ENCODE assay signal across 23 cellular contexts in the genomic region with DNA sequence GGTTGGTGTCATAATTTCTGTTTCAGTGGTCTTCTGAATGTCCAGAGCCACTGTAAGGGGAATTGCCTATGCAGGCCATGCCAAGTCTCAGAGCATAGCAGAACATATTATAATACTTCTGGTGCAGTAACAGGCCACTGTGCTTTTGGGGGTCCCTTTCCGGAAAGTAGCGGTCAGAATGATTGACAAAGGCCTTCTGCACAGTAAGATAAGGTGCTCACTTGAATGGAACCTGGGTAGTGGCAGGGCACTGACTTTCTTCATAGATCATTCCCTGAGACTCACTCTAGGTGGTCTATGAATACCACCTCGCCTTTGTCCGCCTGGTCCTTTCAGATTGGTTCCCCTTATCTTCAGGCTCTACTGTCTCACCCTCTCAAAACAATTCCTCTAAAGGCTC.
"Had no signal": no experiment of that assay in that cellular context is flagged by ENCODE, and none has a peak within 500 bp of the region (broad histone marks: within the 10 kb centered on the region; RNA-seq: fewer than 3 reads in every experiment).

No MANE protein-coding gene starts in this region.

- DNase-seq: naive thymus-derived CD8-positive, alpha-beta T cell; nephron progenitor cell; nucleus accumbens; pancreas; right cardiac atrium; right lobe of liver; sigmoid colon; small intestine; stimulated activated CD4-positive, alpha-beta T cell treated with anti-CD3 and anti-CD28 coated beads, Interleukin-15, amount 100 ng/mL, for 24 hours; stimulated activated CD4-positive, alpha-beta T cell treated with anti-CD3 and anti-CD28 coated beads, Interleukin-2, amount 100 ng/mL, for 24 hours; stimulated activated CD4-positive, alpha-beta T cell treated with anti-CD3 and anti-CD28 coated beads, Interleukin-2, amount 100 ng/mL, for 48 hours; stimulated activated CD4-positive, alpha-beta T cell treated with anti-CD3 and anti-CD28 coated beads, Interleukin-4, amount 100 ng/mL, for 24 hours; stimulated activated naive B cell treated with anti-CD40 and anti-IgM and Interleukin-4, amounts not matched to agents 10 μg/mL and 1 μg/mL and 100 μg/mL, for 72 hours; stimulated activated naive CD4-positive, alpha-beta T cell treated with Interleukin-2 at 50 U/mL for 16 hours; stomach; thyroid gland; upper lobe of right lung; uterus had no signal

- H3K36me3 Mint-ChIP-seq: natural killer cell treated with Interleukin-12 subunit alpha and Interleukin-12 subunit beta and Interleukin-15 and Interleukin-18, amount 100 ng/mL, for 72 hours; stimulated activated effector memory CD8-positive, alpha-beta T cell treated with anti-CD3 and anti-CD28 coated beads, Interleukin-12 subunit alpha, Interleukin-12 subunit beta, amount 100 ng/mL, for 72 hours; type B pancreatic cell had no signal

- H3K27me3 Mint-ChIP-seq: type B pancreatic cell had no signal

- H3K4me3 Mint-ChIP-seq: naive thymus-derived CD8-positive, alpha-beta T cell; natural killer cell treated with Interleukin-12 subunit alpha and Interleukin-12 subunit beta and Interleukin-15 and Interleukin-18, amount 100 ng/mL, for 72 hours; nephron progenitor cell; neural crest cell; stimulated activated effector memory CD8-positive, alpha-beta T cell treated with anti-CD3 and anti-CD28 coated beads, Interleukin-12 subunit alpha, Interleukin-12 subunit beta, amount 100 ng/mL, for 72 hours; stimulated activated naive B cell treated with anti-CD40 and anti-IgM and Interleukin-4, amounts not matched to agents 10 μg/mL and 1 μg/mL and 100 μg/mL, for 72 hours; stimulated activated naive CD8-positive, alpha-beta T cell treated with anti-CD3 and anti-CD28 coated beads, Interleukin-15, Interleukin-2, amounts not matched to agents 100 ng/mL and 50 ng/mL, for 24 hours; type B pancreatic cell had no signal

- ATAC-seq: naive thymus-derived CD8-positive, alpha-beta T cell; natural killer cell treated with Interleukin-12 subunit alpha and Interleukin-12 subunit beta and Interleukin-15 and Interleukin-18, amount 100 ng/mL, for 72 hours; pancreas; right cardiac atrium; right lobe of liver; stimulated activated effector memory CD8-positive, alpha-beta T cell treated with anti-CD3 and anti-CD28 coated beads, Interleukin-12 subunit alpha, Interleukin-12 subunit beta, amount 100 ng/mL, for 72 hours; stimulated activated naive B cell treated with anti-CD40 and anti-IgM and Interleukin-4, amounts not matched to agents 10 μg/mL and 1 μg/mL and 100 μg/mL, for 72 hours; upper lobe of right lung had no signal

- H3K27ac Mint-ChIP-seq: naive thymus-derived CD8-positive, alpha-beta T cell; natural killer cell treated with Interleukin-12 subunit alpha and Interleukin-12 subunit beta and Interleukin-15 and Interleukin-18, amount 100 ng/mL, for 72 hours; nephron progenitor cell; stimulated activated effector memory CD8-positive, alpha-beta T cell treated with anti-CD3 and anti-CD28 coated beads, Interleukin-12 subunit alpha, Interleukin-12 subunit beta, amount 100 ng/mL, for 72 hours; stimulated activated naive B cell treated with anti-CD40 and anti-IgM and Interleukin-4, amounts not matched to agents 10 μg/mL and 1 μg/mL and 100 μg/mL, for 72 hours; stimulated activated naive CD8-positive, alpha-beta T cell treated with anti-CD3 and anti-CD28 coated beads, Interleukin-15, Interleukin-2, amounts not matched to agents 100 ng/mL and 50 ng/mL, for 24 hours; type B pancreatic cell had no signal

- H3K9me3 Mint-ChIP-seq: nephron progenitor cell; stimulated activated naive CD8-positive, alpha-beta T cell treated with anti-CD3 and anti-CD28 coated beads, Interleukin-15, Interleukin-2, amounts not matched to agents 100 ng/mL and 50 ng/mL, for 24 hours; type B pancreatic cell had no signal

- H3K4me1 Mint-ChIP-seq: naive thymus-derived CD8-positive, alpha-beta T cell; nephron progenitor cell; neural crest cell; stimulated activated effector memory CD8-positive, alpha-beta T cell treated with anti-CD3 and anti-CD28 coated beads, Interleukin-12 subunit alpha, Interleukin-12 subunit beta, amount 100 ng/mL, for 72 hours; stimulated activated naive B cell treated with anti-CD40 and anti-IgM and Interleukin-4, amounts not matched to agents 10 μg/mL and 1 μg/mL and 100 μg/mL, for 72 hours had no signal
